Comparison of ENCODE assay signal across 1 cellular context in the genomic region with DNA sequence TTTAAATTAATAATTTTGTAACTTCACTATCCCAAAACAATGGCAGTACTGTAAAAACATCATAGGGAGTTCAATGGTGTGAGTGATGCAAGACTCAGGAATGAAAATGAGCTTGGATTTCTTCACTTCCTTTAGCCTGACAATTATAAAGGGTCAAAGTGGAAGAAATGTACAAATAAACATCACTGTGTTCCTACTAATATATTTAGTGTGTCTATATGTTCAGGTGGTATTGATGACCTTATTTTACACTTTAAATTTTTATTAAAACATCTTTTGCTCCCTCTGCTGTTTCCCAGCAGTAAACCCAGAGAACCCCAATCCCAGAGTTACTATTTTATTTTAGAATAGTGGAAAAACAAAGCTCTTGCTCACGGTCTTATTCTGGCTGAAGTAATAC.
TF ChIP-seq lines count a peak whose summit lies in the region.

No MANE protein-coding gene starts in this region.

TF ChIP-seq in HepG2, 621 proteins besides CTCF, POLR2A, EP300 and RAD21 (continued from another document):
- TF ChIP-seq, protein P1, sequence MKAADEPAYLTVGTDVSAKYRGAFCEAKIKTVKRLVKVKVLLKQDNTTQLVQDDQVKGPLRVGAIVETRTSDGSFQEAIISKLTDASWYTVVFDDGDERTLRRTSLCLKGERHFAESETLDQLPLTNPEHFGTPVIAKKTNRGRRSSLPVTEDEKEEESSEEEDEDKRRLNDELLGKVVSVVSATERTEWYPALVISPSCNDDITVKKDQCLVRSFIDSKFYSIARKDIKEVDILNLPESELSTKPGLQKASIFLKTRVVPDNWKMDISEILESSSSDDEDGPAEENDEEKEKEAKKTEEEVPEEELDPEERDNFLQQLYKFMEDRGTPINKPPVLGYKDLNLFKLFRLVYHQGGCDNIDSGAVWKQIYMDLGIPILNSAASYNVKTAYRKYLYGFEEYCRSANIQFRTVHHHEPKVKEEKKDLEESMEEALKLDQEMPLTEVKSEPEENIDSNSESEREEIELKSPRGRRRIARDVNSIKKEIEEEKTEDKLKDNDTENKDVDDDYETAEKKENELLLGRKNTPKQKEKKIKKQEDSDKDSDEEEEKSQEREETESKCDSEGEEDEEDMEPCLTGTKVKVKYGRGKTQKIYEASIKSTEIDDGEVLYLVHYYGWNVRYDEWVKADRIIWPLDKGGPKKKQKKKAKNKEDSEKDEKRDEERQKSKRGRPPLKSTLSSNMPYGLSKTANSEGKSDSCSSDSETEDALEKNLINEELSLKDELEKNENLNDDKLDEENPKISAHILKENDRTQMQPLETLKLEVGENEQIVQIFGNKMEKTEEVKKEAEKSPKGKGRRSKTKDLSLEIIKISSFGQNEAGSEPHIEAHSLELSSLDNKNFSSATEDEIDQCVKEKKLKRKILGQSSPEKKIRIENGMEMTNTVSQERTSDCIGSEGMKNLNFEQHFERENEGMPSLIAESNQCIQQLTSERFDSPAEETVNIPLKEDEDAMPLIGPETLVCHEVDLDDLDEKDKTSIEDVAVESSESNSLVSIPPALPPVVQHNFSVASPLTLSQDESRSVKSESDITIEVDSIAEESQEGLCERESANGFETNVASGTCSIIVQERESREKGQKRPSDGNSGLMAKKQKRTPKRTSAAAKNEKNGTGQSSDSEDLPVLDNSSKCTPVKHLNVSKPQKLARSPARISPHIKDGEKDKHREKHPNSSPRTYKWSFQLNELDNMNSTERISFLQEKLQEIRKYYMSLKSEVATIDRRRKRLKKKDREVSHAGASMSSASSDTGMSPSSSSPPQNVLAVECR (CRISPR knock-in tag; IDR thresholded peaks at IDR 0.05; ENCODE audit: borderline replicate concordance): no peak
- TF ChIP-seq SOX5 (CRISPR knock-in tag; IDR thresholded peaks at IDR 0.05; ENCODE audit: borderline replicate concordance) (peak; percentile 98), SAP130 (CRISPR knock-in tag; IDR thresholded peaks at IDR 0.05; ENCODE audit: low read depth) (peak; percentile 71), AGO1 (IDR thresholded peaks at IDR 0.05; ENCODE audit: low read depth, low read length, poor library complexity, severe bottlenecking) (no peak), ZKSCAN5 (CRISPR knock-in tag; IDR thresholded peaks at IDR 0.05) (no peak), NR2F2 (IDR thresholded peaks at IDR 0.05; ENCODE audit: borderline replicate concordance, low read depth) (peak; percentile 96), CBX2 (IDR thresholded peaks at IDR 0.05; ENCODE audit: low read depth, low read length) (no peak), CBX2 (CRISPR knock-in tag; IDR thresholded peaks at IDR 0.05; ENCODE audit: low read depth) (no peak), GABPB1 (CRISPR knock-in tag; IDR thresholded peaks at IDR 0.05) (peak; percentile 23; the same call in 1 of the 2 replicates), DPF2 (CRISPR knock-in tag; IDR thresholded peaks at IDR 0.05; ENCODE audit: borderline replicate concordance, low read depth) (peak; percentile 64; the same call in 1 of the 2 replicates), TCF12 (IDR thresholded peaks at IDR 0.05) (no peak), TCF12 (CRISPR knock-in tag; IDR thresholded peaks at IDR 0.05) (no peak), NCOA2 (CRISPR knock-in tag; IDR thresholded peaks at IDR 0.05) (peak; percentile 89), GFI1 (CRISPR knock-in tag; IDR thresholded peaks at IDR 0.05; ENCODE audit: borderline replicate concordance) (peak; percentile 26; the same call in 1 of the 2 replicates), POLR2G (IDR thresholded peaks at IDR 0.05; ENCODE audit: low read depth, low read length) (no peak), PPARG (CRISPR knock-in tag; conservative IDR thresholded peaks at IDR 0.05) (peak; percentile 77), CEBPG (CRISPR knock-in tag; IDR thresholded peaks at IDR 0.05) (peak; percentile 99), NFIC (IDR thresholded peaks at IDR 0.05; ENCODE audit: low read length) (peak; percentile 68; the same call in 1 of the 2 replicates), NR2F6 (IDR thresholded peaks at IDR 0.05) (peak; percentile 94), NR2F6 (CRISPR knock-in tag; IDR thresholded peaks at IDR 0.05) (peak; percentile 92)
- TF ChIP-seq, protein P2, sequence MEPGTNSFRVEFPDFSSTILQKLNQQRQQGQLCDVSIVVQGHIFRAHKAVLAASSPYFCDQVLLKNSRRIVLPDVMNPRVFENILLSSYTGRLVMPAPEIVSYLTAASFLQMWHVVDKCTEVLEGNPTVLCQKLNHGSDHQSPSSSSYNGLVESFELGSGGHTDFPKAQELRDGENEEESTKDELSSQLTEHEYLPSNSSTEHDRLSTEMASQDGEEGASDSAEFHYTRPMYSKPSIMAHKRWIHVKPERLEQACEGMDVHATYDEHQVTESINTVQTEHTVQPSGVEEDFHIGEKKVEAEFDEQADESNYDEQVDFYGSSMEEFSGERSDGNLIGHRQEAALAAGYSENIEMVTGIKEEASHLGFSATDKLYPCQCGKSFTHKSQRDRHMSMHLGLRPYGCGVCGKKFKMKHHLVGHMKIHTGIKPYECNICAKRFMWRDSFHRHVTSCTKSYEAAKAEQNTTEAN (CRISPR knock-in tag; conservative IDR thresholded peaks at IDR 0.05): 0 out of 2 replicates have a peak, but pooled peaks have one; percentile 36
- TF ChIP-seq, protein P3, sequence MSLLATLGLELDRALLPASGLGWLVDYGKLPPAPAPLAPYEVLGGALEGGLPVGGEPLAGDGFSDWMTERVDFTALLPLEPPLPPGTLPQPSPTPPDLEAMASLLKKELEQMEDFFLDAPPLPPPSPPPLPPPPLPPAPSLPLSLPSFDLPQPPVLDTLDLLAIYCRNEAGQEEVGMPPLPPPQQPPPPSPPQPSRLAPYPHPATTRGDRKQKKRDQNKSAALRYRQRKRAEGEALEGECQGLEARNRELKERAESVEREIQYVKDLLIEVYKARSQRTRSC (CRISPR knock-in tag; IDR thresholded peaks at IDR 0.05; ENCODE audit: low read depth): no peak
- TF ChIP-seq, protein P4, sequence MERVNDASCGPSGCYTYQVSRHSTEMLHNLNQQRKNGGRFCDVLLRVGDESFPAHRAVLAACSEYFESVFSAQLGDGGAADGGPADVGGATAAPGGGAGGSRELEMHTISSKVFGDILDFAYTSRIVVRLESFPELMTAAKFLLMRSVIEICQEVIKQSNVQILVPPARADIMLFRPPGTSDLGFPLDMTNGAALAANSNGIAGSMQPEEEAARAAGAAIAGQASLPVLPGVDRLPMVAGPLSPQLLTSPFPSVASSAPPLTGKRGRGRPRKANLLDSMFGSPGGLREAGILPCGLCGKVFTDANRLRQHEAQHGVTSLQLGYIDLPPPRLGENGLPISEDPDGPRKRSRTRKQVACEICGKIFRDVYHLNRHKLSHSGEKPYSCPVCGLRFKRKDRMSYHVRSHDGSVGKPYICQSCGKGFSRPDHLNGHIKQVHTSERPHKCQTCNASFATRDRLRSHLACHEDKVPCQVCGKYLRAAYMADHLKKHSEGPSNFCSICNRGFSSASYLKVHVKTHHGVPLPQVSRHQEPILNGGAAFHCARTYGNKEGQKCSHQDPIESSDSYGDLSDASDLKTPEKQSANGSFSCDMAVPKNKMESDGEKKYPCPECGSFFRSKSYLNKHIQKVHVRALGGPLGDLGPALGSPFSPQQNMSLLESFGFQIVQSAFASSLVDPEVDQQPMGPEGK (CRISPR knock-in tag; IDR thresholded peaks at IDR 0.05): no peak
- TF ChIP-seq, protein P5, sequence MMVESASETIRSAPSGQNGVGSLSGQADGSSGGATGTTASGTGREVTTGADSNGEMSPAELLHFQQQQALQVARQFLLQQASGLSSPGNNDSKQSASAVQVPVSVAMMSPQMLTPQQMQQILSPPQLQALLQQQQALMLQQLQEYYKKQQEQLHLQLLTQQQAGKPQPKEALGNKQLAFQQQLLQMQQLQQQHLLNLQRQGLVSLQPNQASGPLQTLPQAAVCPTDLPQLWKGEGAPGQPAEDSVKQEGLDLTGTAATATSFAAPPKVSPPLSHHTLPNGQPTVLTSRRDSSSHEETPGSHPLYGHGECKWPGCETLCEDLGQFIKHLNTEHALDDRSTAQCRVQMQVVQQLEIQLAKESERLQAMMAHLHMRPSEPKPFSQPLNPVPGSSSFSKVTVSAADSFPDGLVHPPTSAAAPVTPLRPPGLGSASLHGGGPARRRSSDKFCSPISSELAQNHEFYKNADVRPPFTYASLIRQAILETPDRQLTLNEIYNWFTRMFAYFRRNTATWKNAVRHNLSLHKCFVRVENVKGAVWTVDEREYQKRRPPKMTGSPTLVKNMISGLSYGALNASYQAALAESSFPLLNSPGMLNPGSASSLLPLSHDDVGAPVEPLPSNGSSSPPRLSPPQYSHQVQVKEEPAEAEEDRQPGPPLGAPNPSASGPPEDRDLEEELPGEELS (CRISPR knock-in tag; IDR thresholded peaks at IDR 0.05): peak; percentile 82
- TF ChIP-seq, protein P6, sequence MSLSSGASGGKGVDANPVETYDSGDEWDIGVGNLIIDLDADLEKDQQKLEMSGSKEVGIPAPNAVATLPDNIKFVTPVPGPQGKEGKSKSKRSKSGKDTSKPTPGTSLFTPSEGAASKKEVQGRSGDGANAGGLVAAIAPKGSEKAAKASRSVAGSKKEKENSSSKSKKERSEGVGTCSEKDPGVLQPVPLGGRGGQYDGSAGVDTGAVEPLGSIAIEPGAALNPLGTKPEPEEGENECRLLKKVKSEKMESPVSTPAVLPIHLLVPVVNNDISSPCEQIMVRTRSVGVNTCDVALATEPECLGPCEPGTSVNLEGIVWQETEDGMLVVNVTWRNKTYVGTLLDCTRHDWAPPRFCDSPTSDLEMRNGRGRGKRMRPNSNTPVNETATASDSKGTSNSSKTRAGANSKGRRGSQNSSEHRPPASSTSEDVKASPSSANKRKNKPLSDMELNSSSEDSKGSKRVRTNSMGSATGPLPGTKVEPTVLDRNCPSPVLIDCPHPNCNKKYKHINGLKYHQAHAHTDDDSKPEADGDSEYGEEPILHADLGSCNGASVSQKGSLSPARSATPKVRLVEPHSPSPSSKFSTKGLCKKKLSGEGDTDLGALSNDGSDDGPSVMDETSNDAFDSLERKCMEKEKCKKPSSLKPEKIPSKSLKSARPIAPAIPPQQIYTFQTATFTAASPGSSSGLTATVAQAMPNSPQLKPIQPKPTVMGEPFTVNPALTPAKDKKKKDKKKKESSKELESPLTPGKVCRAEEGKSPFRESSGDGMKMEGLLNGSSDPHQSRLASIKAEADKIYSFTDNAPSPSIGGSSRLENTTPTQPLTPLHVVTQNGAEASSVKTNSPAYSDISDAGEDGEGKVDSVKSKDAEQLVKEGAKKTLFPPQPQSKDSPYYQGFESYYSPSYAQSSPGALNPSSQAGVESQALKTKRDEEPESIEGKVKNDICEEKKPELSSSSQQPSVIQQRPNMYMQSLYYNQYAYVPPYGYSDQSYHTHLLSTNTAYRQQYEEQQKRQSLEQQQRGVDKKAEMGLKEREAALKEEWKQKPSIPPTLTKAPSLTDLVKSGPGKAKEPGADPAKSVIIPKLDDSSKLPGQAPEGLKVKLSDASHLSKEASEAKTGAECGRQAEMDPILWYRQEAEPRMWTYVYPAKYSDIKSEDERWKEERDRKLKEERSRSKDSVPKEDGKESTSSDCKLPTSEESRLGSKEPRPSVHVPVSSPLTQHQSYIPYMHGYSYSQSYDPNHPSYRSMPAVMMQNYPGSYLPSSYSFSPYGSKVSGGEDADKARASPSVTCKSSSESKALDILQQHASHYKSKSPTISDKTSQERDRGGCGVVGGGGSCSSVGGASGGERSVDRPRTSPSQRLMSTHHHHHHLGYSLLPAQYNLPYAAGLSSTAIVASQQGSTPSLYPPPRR (CRISPR knock-in tag; IDR thresholded peaks at IDR 0.05; ENCODE audit: borderline replicate concordance): peak; percentile 80
